In the genomic region with DNA sequence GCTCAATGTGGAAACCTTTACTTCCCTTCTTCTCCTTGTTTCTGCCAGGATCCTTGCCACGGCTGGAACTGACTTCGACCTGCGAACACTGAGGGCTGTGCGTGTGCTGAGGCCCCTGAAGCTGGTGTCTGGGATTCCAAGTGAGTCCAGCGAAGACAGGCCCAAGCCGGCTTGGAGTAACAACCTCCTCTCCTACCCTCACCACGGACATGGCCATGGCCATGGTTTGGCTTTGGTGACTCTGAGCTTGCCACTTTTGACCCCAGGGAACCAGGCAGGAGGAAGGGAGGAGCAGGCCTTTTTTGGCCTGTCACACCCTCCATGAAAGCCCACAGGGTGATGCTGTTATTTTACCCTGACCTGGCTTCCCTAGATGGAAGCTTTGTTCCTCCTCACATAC, we compare ENCODE assay signal across 7 cellular contexts.
"Had no signal": no experiment of that assay in that cellular context is flagged by ENCODE, and none has a peak within 500 bp of the region (broad histone marks: within the 10 kb centered on the region; RNA-seq: fewer than 3 reads in every experiment).

No MANE protein-coding gene starts in this region.

- H3K4me3 ChIP-seq: GM23338 had no signal

- DNase-seq: H9, HCEC 1CT, KBM-7 had no signal

- ATAC-seq: GM23338, HepG2 had no signal

- H3K4me1 Mint-ChIP-seq: GM23338, H9, IgD-negative memory B cell had no signal

- H3K9me3 Mint-ChIP-seq: GM23338, H9 had no signal

- H3K27ac ChIP-seq: HL-60 had no signal

- H3K4me3 Mint-ChIP-seq: GM23338, H9, IgD-negative memory B cell had no signal

- H3K27ac Mint-ChIP-seq: GM23338, H9, IgD-negative memory B cell had no signal
